ENCODE assay signal across 10 cellular contexts in the genomic region with DNA sequence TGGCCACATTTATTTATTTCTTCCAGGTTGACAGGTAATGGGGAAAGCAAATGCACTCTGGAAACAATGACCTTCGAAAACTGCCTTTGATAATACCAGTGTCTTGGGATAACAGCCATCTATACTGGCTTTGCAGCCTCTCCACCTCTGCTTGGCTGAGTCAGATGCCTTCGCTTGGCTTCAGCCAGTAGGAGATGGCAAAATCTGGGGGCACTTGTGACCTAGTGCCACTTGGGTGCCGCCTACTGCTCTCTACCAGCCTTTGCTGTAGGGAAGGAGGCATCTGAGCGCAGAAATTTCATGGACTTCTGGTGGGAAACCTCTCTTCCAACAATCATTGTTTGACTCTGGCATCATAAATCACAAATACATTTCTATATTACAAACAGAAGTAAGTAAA. TPM values are rescaled to one million over a fixed set of nuclear protein-coding genes. Genes with fewer than 3 reads are reported as not detected.
A peak's percentile ranks its signal among the peaks of the same experiment; 100 is the strongest.
DNase-seq lines count a peak whose midpoint lies in the region; ATAC-seq and TF ChIP-seq lines count a peak whose summit lies in the region.
"Had no signal": no experiment of that assay in that cellular context is flagged by ENCODE, and none has a peak within 500 bp of the region (broad histone marks: within the 10 kb centered on the region; RNA-seq: fewer than 3 reads in every experiment).

No MANE protein-coding gene starts in this region.

- ATAC-seq in effector memory CD8-positive, alpha-beta T cell (replicated peaks), result peak; percentile 71
- no peak for ATAC-seq in GM21526 (IDR thresholded peaks at IDR 0.05; ENCODE audit: low FRiP score, unreplicated experiment)

- DNase-seq in activated CD8-positive, alpha-beta memory T cell treated with anti-CD3 and anti-CD28 coated beads for 24 hours, result peak; percentile 66
- DNase-seq in activated CD8-positive, alpha-beta memory T cell treated with anti-CD3 and anti-CD28 coated beads, Interleukin-2, amount 50 U/mL, for 48 hours, result no peak
- peak; percentile 54 for DNase-seq in activated CD8-positive, alpha-beta memory T cell treated with anti-CD3 and anti-CD28 coated beads, Interleukin-2, amount 50 U/mL, for 4 hours
- no peak for DNase-seq in effector memory CD8-positive, alpha-beta T cell
- DNase-seq in left ventricle myocardium inferior (no peak), NCI-H1930 (lab: John Stamatoyannopoulos, UW) (no peak)
- DNase-seq: 8988T had no signal

- H3K4me3 ChIP-seq in left ventricle myocardium inferior, result no peak overlapping the region

- H3K27me3 Mint-ChIP-seq in effector memory CD8-positive, alpha-beta T cell, result no peaks in the 10 kb centered on the region
- no peaks in the 10 kb centered on the region for H3K27me3 Mint-ChIP-seq in stimulated activated naive CD8-positive, alpha-beta T cell treated with anti-CD3 and anti-CD28 coated beads, Interleukin-15, Interleukin-2, amounts not matched to agents 100 ng/mL and 50 ng/mL, for 24 hours

- peak overlapping the region; percentile 59 to 83 for H3K4me3 Mint-ChIP-seq in effector memory CD8-positive, alpha-beta T cell
- H3K4me3 Mint-ChIP-seq in stimulated activated naive CD8-positive, alpha-beta T cell treated with anti-CD3 and anti-CD28 coated beads, Interleukin-15, Interleukin-2, amounts not matched to agents 100 ng/mL and 50 ng/mL, for 24 hours, result peak overlapping the region; percentile 79

- peaks cover 31% of the 10 kb centered on the region for H3K27me3 ChIP-seq in left ventricle myocardium inferior (ENCODE audit: low read depth)

- H3K27ac ChIP-seq in left ventricle myocardium inferior (replicated peaks), result no peak overlapping the region

- no peaks in the 10 kb centered on the region for H3K36me3 ChIP-seq in left ventricle myocardium inferior

- no peaks in the 10 kb centered on the region for H3K4me1 ChIP-seq in left ventricle myocardium inferior

- no peaks in the 10 kb centered on the region for H3K9me3 Mint-ChIP-seq in effector memory CD8-positive, alpha-beta T cell
- H3K9me3 Mint-ChIP-seq in stimulated activated naive CD8-positive, alpha-beta T cell treated with anti-CD3 and anti-CD28 coated beads, Interleukin-15, Interleukin-2, amounts not matched to agents 100 ng/mL and 50 ng/mL, for 24 hours, result no peaks in the 10 kb centered on the region

- peaks cover 56 to 67% of the 10 kb centered on the region in 2 donors for H3K4me1 Mint-ChIP-seq in effector memory CD8-positive, alpha-beta T cell (ENCODE audit: low read depth in 2 of 2)
- peaks cover 65% of the 10 kb centered on the region for H3K4me1 Mint-ChIP-seq in stimulated activated naive CD8-positive, alpha-beta T cell treated with anti-CD3 and anti-CD28 coated beads, Interleukin-15, Interleukin-2, amounts not matched to agents 100 ng/mL and 50 ng/mL, for 24 hours (ENCODE audit: low read depth)

- TF ChIP-seq CTCF in left ventricle myocardium inferior (IDR thresholded peaks at IDR 0.05; ENCODE audit: borderline replicate concordance), result no peak

- H3K36me3 Mint-ChIP-seq in effector memory CD8-positive, alpha-beta T cell (ENCODE audit: insufficient read depth), result peaks cover 31% of the 10 kb centered on the region
- H3K36me3 Mint-ChIP-seq in stimulated activated naive CD8-positive, alpha-beta T cell treated with anti-CD3 and anti-CD28 coated beads, Interleukin-15, Interleukin-2, amounts not matched to agents 100 ng/mL and 50 ng/mL, for 24 hours (ENCODE audit: low read depth), result peaks cover 27% of the 10 kb centered on the region

- intact Hi-C loops in left ventricle myocardium inferior (cut with micrococcal nuclease), result no loop called here

- H3K9me3 ChIP-seq in left ventricle myocardium inferior (replicated peaks), result no peaks in the 10 kb centered on the region

- peak overlapping the region; percentile 26 to 98 for H3K27ac Mint-ChIP-seq in effector memory CD8-positive, alpha-beta T cell
- H3K27ac Mint-ChIP-seq in stimulated activated naive CD8-positive, alpha-beta T cell treated with anti-CD3 and anti-CD28 coated beads, Interleukin-15, Interleukin-2, amounts not matched to agents 100 ng/mL and 50 ng/mL, for 24 hours, result peak overlapping the region; percentile 70

RNA-seq across cellular contexts. Expression of gene FYB1, which starts 21.8 kb away (rescaled TPM):
- 4.9 TPM for total RNA-seq in left ventricle myocardium inferior
- total RNA-seq: myocyte had no signal

Comparison
In these comparisons a context has a peak if more than half of its experiments do, and no peak if none do; other contexts are left out.
1. DNase-seq: peak in activated CD8-positive, alpha-beta memory T cell treated with anti-CD3 and anti-CD28 coated beads for 24 hours (single experiment) and activated CD8-positive, alpha-beta memory T cell treated with anti-CD3 and anti-CD28 coated beads, Interleukin-2, amount 50 U/mL, for 4 hours (single experiment); none in activated CD8-positive, alpha-beta memory T cell treated with anti-CD3 and anti-CD28 coated beads, Interleukin-2, amount 50 U/mL, for 48 hours (single experiment), effector memory CD8-positive, alpha-beta T cell (0 of 3), left ventricle myocardium inferior (single experiment) and NCI-H1930 (0 of 2).